Comparison of ENCODE assay signal across 1 cellular context in the genomic region with DNA sequence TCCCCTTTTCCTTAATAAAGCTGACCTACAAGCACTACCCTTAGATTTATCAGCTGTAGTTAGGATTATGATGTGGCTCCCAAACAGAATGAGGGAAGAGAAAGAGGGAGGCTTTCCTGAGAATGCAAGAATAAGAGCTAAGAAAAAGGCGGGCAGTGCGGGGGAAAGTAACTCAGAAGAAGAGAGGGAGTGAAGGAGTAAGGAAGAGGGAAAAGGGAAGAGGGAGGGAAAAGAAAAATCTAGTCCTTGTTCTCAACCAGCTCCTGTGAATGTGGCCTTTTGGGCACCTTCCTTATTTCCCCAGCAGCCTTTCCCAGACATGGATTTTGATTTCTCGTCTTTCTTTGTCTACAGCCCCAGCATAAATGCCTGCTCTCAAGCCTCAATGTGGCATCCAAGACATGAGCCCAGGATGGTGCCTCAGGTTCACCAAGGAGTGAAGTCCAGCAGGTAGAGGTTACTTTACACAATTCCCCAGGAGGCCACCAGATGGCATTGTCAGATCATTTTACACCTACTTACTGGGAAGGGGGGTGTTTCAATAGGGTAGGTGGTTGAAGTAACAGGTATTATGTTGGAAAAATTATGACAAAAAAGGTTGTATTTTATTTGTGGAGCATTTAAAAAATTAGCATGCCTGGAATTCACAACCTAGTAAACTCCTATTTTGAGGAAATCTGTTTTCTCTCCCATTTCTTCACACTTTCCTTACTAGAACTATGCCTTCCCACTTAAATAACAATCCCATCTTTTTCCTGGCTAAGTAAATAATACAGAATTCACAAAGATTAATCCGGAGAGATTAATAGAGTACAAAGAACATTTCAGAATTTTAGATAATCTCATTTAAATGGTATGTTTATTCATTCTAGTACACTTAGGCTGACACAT.
TF ChIP-seq lines count a peak whose summit lies in the region.

No MANE protein-coding gene starts in this region.

TF ChIP-seq in endothelial cell of umbilical vein, 7 proteins besides CTCF, POLR2A, EP300 and RAD21 (continued from another document):
- no peak for TF ChIP-seq FOS (IDR thresholded peaks at IDR 0.05; ENCODE audit: borderline replicate concordance, insufficient read depth, low read length)
- no peak for TF ChIP-seq EZH2 (IDR thresholded peaks at IDR 0.05; ENCODE audit: borderline replicate concordance, low read depth, low read length, severe bottlenecking)
- no peak for TF ChIP-seq GATA2 (IDR thresholded peaks at IDR 0.05; ENCODE audit: insufficient read depth, insufficient read length, low read depth, low read length)
- TF ChIP-seq MYC (IDR thresholded peaks at IDR 0.05; ENCODE audit: low read depth, low read length) = no peak
- no peak for TF ChIP-seq POLR2AphosphoS5 (IDR thresholded peaks at IDR 0.05; ENCODE audit: insufficient read depth, low read depth, low read length)
